21 cellular contexts compared by ENCODE assay signal in the genomic region with DNA sequence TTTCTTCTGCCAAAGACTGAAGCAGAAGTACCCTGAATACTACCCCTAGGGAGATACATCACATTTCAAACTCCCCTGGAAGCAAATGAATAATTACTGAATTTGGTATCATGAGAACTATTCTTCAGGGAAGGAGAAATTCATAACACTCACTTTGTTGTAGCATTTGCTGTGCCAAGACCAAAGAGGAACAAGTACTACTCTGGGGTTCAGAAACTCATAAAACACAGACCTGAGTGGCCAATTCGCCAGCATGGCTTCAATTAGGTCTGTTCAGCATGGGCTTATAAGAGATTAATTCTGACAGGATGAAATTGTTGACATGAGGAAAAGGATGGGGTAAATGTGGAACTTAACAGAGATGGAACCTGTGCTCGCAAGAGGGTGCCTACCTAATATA. TPM values are rescaled to one million over a fixed set of nuclear protein-coding genes. Genes with fewer than 3 reads are reported as not detected.
A peak's percentile ranks its signal among the peaks of the same experiment; 100 is the strongest.
DNase-seq lines count a peak whose midpoint lies in the region; ATAC-seq and TF ChIP-seq lines count a peak whose summit lies in the region.
"Had no signal": no experiment of that assay in that cellular context is flagged by ENCODE, and none has a peak within 500 bp of the region (broad histone marks: within the 10 kb centered on the region; RNA-seq: fewer than 3 reads in every experiment).

No MANE protein-coding gene starts in this region.

- H3K9me3 ChIP-seq in CD4-positive, CD25-positive, alpha-beta regulatory T cell (ENCODE audit: control insufficient read depth in 2 of 2, low read length in 2 of 2), result no peaks in the 10 kb centered on the region
- H3K9me3 ChIP-seq in OCI-LY7 (ENCODE audit: low read length), result no peaks in the 10 kb centered on the region
- H3K9me3 ChIP-seq: body of pancreas, colonic mucosa, heart left ventricle, left lung, tibial nerve had no signal

- H3K4me2 ChIP-seq in OCI-LY7 (ENCODE audit: low read length), result peak overlapping the region; percentile 64

- H2AFZ ChIP-seq in OCI-LY7 (ENCODE audit: low read length), result no peak overlapping the region
- H2AFZ ChIP-seq: GM23248 had no signal

- H3K4me3 Mint-ChIP-seq in CD4-positive, CD25-positive, alpha-beta regulatory T cell, result peak overlapping the region; percentile 15 to 97 (median 66)
- peak overlapping the region; percentile 73 for H3K4me3 Mint-ChIP-seq in memory B cell
- no peak overlapping the region for H3K4me3 Mint-ChIP-seq in activated CD4-positive, alpha-beta T cell treated with anti-CD3 and anti-CD28 coated beads, Interleukin-2, amount 10 ng/mL, durations not matched to agents 7 days and 5 days

- DNase-seq in CD4-positive, CD25-positive, alpha-beta regulatory T cell, result no peak
- DNase-seq in DMS79 (lab: John Stamatoyannopoulos, UW) (peak; percentile 76), OCI-LY7 (ENCODE audit: low spot score) (no peak), memory B cell (ENCODE audit: low spot score in 2 of 2) (no peak)
- DNase-seq in activated CD4-positive, alpha-beta T cell treated with anti-CD3 and anti-CD28 coated beads, Interleukin-2, amount 10 ng/mL, durations not matched to agents 7 days and 5 days, result no peak
- DNase-seq: activated CD4-positive, alpha-beta T cell treated with anti-CD3 and anti-CD28 coated beads for 1 hour; activated naive CD4-positive, alpha-beta T cell; body of pancreas; colonic mucosa; GM23248; heart left ventricle; left lung; MV-4-11; NCI-H2081 treated with DMSO at 0.1 percent for 48 hours; NCI-H526 treated with DMSO at 0.1 percent for 48 hours; right cardiac atrium; T1000 had no signal

- H3K9me3 Mint-ChIP-seq in CD4-positive, CD25-positive, alpha-beta regulatory T cell, result no peaks in the 10 kb centered on the region
- H3K9me3 Mint-ChIP-seq in memory B cell, result no peaks in the 10 kb centered on the region
- H3K9me3 Mint-ChIP-seq in activated CD4-positive, alpha-beta T cell treated with anti-CD3 and anti-CD28 coated beads, Interleukin-2, amount 10 ng/mL, durations not matched to agents 7 days and 5 days, result no peaks in the 10 kb centered on the region

- H3K27me3 ChIP-seq in CD4-positive, CD25-positive, alpha-beta regulatory T cell (ENCODE audit: control insufficient read depth, insufficient read depth, low read length), result no peaks in the 10 kb centered on the region
- H3K27me3 ChIP-seq: body of pancreas, colonic mucosa, heart left ventricle, left lung, tibial nerve had no signal

- peak overlapping the region; percentile 70 for H3K4me3 ChIP-seq in CD4-positive, CD25-positive, alpha-beta regulatory T cell (ENCODE audit: low read depth, low read length)
- no peak overlapping the region for H3K4me3 ChIP-seq in OCI-LY7 (ENCODE audit: low read depth, low read length, poor library complexity, severe bottlenecking)
- H3K4me3 ChIP-seq: body of pancreas, colonic mucosa, GM23248, heart left ventricle, K562, left lung, tibial nerve had no signal

- peaks cover 96% of the 10 kb centered on the region for H3K4me1 ChIP-seq in CD4-positive, CD25-positive, alpha-beta regulatory T cell (ENCODE audit: control insufficient read depth, insufficient read depth, low read length, poor library complexity, severe bottlenecking)
- peaks cover 89% of the 10 kb centered on the region for H3K4me1 ChIP-seq in OCI-LY7 (ENCODE audit: insufficient read depth, low read length, poor library complexity, severe bottlenecking)
- H3K4me1 ChIP-seq: colonic mucosa had no signal

- peak overlapping the region; percentile 62 to 78 (median 64) for H3K27ac Mint-ChIP-seq in CD4-positive, CD25-positive, alpha-beta regulatory T cell
- H3K27ac Mint-ChIP-seq in memory B cell, result peak overlapping the region; percentile 92
- H3K27ac Mint-ChIP-seq in activated CD4-positive, alpha-beta T cell treated with anti-CD3 and anti-CD28 coated beads, Interleukin-2, amount 10 ng/mL, durations not matched to agents 7 days and 5 days, result no peak overlapping the region

- intact Hi-C loops in OCI-LY7 (cut with micrococcal nuclease; ENCODE audit: unreplicated experiment), result no loop called here

- H3K4me1 Mint-ChIP-seq in CD4-positive, CD25-positive, alpha-beta regulatory T cell, result peaks cover 64 to 94% (median 85%) of the 10 kb centered on the region in 4 donors
- H3K4me1 Mint-ChIP-seq in memory B cell, result peaks cover 85% of the 10 kb centered on the region
- peaks cover 94% of the 10 kb centered on the region for H3K4me1 Mint-ChIP-seq in activated CD4-positive, alpha-beta T cell treated with anti-CD3 and anti-CD28 coated beads, Interleukin-2, amount 10 ng/mL, durations not matched to agents 7 days and 5 days

- CTCF ChIA-PET in OCI-LY7 (lab: Charles Lee; ENCODE audit: unreplicated experiment), result interaction anchor here (0.5 kb wide), 1 partner anchor 934 kb away, joined by 4 read pairs; no protein-coding TSS in a partner anchor
- CTCF ChIA-PET in activated CD4-positive, alpha-beta T cell treated with anti-CD3 and anti-CD28 coated beads, Interleukin-2, amount 10 ng/mL, durations not matched to agents 7 days and 5 days (lab: Charles Lee), result no interaction called here

- no peaks in the 10 kb centered on the region for H3K9me2 ChIP-seq in OCI-LY7 (ENCODE audit: insufficient read depth, low read length)

- no peak overlapping the region for H3K27ac ChIP-seq in CD4-positive, CD25-positive, alpha-beta regulatory T cell (ENCODE audit: insufficient read depth, low read length, poor library complexity, severe bottlenecking)
- H3K27ac ChIP-seq in OCI-LY7 (ENCODE audit: low read depth, low read length, poor library complexity, severe bottlenecking), result no peak overlapping the region
- H3K27ac ChIP-seq: body of pancreas, colonic mucosa, GM23248, heart left ventricle, left lung, tibial nerve had no signal

- TF ChIP-seq CTCF in OCI-LY7 (conservative IDR thresholded peaks at IDR 0.05; ENCODE audit: low read length), result no peak

- H4K20me1 ChIP-seq in OCI-LY7 (ENCODE audit: insufficient read depth, low read length), result peaks cover 77% of the 10 kb centered on the region

- peaks cover 22% of the 10 kb centered on the region for H3K36me3 Mint-ChIP-seq in CD4-positive, CD25-positive, alpha-beta regulatory T cell
- peaks cover 21% of the 10 kb centered on the region for H3K36me3 Mint-ChIP-seq in memory B cell
- peaks cover 50% of the 10 kb centered on the region for H3K36me3 Mint-ChIP-seq in activated CD4-positive, alpha-beta T cell treated with anti-CD3 and anti-CD28 coated beads, Interleukin-2, amount 10 ng/mL, durations not matched to agents 7 days and 5 days (ENCODE audit: low read depth)

- ATAC-seq in CD4-positive, CD25-positive, alpha-beta regulatory T cell (ENCODE audit: low read depth in 2 of 2), result no peak
- ATAC-seq in memory B cell (ENCODE audit: low read depth), result peak; percentile 46
- no peak for ATAC-seq in HG03342 (IDR thresholded peaks at IDR 0.05; ENCODE audit: unreplicated experiment)
- ATAC-seq in HG02759 (IDR thresholded peaks at IDR 0.05; ENCODE audit: unreplicated experiment), result no peak
- ATAC-seq: body of pancreas, heart left ventricle, K562, left lung, right cardiac atrium had no signal

- BruUV-seq in OCI-LY7 (replicated peaks; lab: Mats Ljungman, UMichigan), result no TSS peak

- no peaks in the 10 kb centered on the region for H3K27me3 Mint-ChIP-seq in CD4-positive, CD25-positive, alpha-beta regulatory T cell
- H3K27me3 Mint-ChIP-seq in memory B cell, result no peaks in the 10 kb centered on the region
- H3K27me3 Mint-ChIP-seq in activated CD4-positive, alpha-beta T cell treated with anti-CD3 and anti-CD28 coated beads, Interleukin-2, amount 10 ng/mL, durations not matched to agents 7 days and 5 days, result no peaks in the 10 kb centered on the region

- H3K79me2 ChIP-seq in OCI-LY7 (ENCODE audit: insufficient read depth, low read depth, low read length), result peaks cover 100% of the 10 kb centered on the region

- H3K36me3 ChIP-seq in CD4-positive, CD25-positive, alpha-beta regulatory T cell (ENCODE audit: control insufficient read depth, insufficient read depth, low read length), result peaks cover 4% of the 10 kb centered on the region
- peaks cover 73% of the 10 kb centered on the region for H3K36me3 ChIP-seq in OCI-LY7 (ENCODE audit: insufficient read depth, low read length)
- H3K36me3 ChIP-seq: colonic mucosa, tibial nerve had no signal

- POLR2A ChIA-PET in OCI-LY7 (lab: Charles Lee), result interaction anchor here (1.6 to 3.4 kb wide), 2 partner anchors 10 to 19 kb away, joined by 6 to 22 read pairs; no protein-coding TSS in a partner anchor
- POLR2A ChIA-PET in activated CD4-positive, alpha-beta T cell treated with anti-CD3 and anti-CD28 coated beads, Interleukin-2, amount 10 ng/mL, durations not matched to agents 7 days and 5 days (lab: Charles Lee), result no interaction called here

RNA-seq across cellular contexts. Expression of a gene that starts 6.5 kb away (rescaled TPM):
- total RNA-seq in CD4-positive, CD25-positive, alpha-beta regulatory T cell, result 201 TPM
- polyA plus RNA-seq in CD4-positive, CD25-positive, alpha-beta regulatory T cell, result 100 to 1,000 TPM; 139 to 175 (median 154) TPM
- total RNA-seq in OCI-LY7 (2014; rRNA removed; shearing (Covaris generic)), result 65.4 and 66.8 TPM in 2 replicates
- total RNA-seq in OCI-LY7 (2022), result 97.1 and 107 TPM in 2 replicates
- 100 to 1,000 TPM; 124 to 152 TPM for total RNA-seq in activated CD4-positive, alpha-beta T cell treated with anti-CD3 and anti-CD28 coated beads, Interleukin-2, amount 10 ng/mL, durations not matched to agents 7 days and 5 days
